10 cellular contexts compared by ENCODE assay signal in the genomic region with DNA sequence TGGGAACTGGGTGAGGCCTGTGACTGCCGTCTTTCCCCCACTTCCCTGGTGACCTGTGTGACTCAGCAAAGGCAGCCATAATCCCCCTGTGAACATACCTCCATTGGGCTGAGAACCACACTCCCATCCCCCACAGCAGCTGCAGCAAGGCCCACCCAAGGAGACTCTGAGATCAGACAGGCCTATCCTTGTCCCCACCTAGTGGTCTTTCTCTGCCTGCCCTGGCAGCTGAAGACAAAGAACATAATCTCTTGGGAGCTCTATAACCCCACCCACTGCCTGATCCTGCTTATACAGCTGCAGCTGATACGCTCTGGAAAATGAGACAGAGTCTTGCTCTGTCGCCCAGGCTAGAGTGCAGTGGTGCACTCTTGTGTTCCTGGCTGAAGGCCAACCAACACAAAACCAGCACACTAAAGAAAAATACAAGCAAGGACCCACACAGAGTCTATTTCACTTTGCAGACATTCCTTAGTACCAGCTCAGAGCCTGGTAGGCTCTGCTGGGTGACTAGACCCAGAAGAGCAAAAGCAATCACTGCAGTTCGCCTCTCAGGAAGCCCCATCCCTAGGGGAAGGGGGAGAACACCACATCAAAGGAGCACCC.
DNase-seq lines count a peak whose midpoint lies in the region; ATAC-seq and TF ChIP-seq lines count a peak whose summit lies in the region.
"Had no signal": no experiment of that assay in that cellular context is flagged by ENCODE, and none has a peak within 500 bp of the region (broad histone marks: within the 10 kb centered on the region; RNA-seq: fewer than 3 reads in every experiment).

No MANE protein-coding gene starts in this region.

- DNase-seq in GM10266 (ENCODE audit: extremely low spot score) (no peak), LHCN-M2 (ENCODE audit: low read depth) (peak; percentile 99), WERI-Rb-1 (peak; percentile 83), myocyte (ENCODE audit: low read depth) (peak; percentile 83), psoas muscle (no peak), GF-D8 (lab: John Stamatoyannopoulos, UW) (no peak), mammary epithelial cell (no peak), T-helper 2 cell (no peak)
- DNase-seq: stimulated activated CD4-positive, alpha-beta T cell treated with anti-CD3 and anti-CD28 coated beads, Interleukin-15, amount 100 ng/mL, for 24 hours had no signal

- no peak overlapping the region for H3K4me2 ChIP-seq in mammary epithelial cell (ENCODE audit: insufficient read depth, low read depth, low read length)

- no peaks in the 10 kb centered on the region for H3K4me1 ChIP-seq in psoas muscle
- no peaks in the 10 kb centered on the region for H3K4me1 ChIP-seq in mammary epithelial cell (ENCODE audit: insufficient read depth, low read length)
- H3K4me1 ChIP-seq: esophagus muscularis mucosa had no signal

- ATAC-seq in psoas muscle, result no peak

- in situ Hi-C loops in mammary epithelial cell (cut with MboI; ENCODE audit: low sequenced_read_pairs in 2 of 2), result no loop called here

- no peaks in the 10 kb centered on the region for H4K20me1 ChIP-seq in mammary epithelial cell (ENCODE audit: insufficient read depth, low read length)

- no TSS peak for BruUV-seq in mammary epithelial cell (replicated peaks; lab: Mats Ljungman, UMichigan)

- intact Hi-C loops in psoas muscle (cut with DNase I) (no loop called here), mammary epithelial cell (cut with micrococcal nuclease) (no loop called here)

- CTCF ChIA-PET in mammary epithelial cell (lab: Charles Lee; ENCODE audit: low non-redundant PET), result no interaction called here

- H2AFZ ChIP-seq in mammary epithelial cell (ENCODE audit: low read depth, low read length), result no peak overlapping the region

- H3K79me2 ChIP-seq in mammary epithelial cell (ENCODE audit: insufficient read depth, low read length), result no peaks in the 10 kb centered on the region

- H3K4me3 ChIP-seq in WERI-Rb-1 (ENCODE audit: low read depth, low read length), result no peak overlapping the region
- H3K4me3 ChIP-seq in psoas muscle, result no peak overlapping the region
- no peak overlapping the region for H3K4me3 ChIP-seq in mammary epithelial cell (replicated peaks in 1 of 3; ENCODE audit: insufficient read depth in 1 of 3, low read depth in 2 of 3, low read length in 3 of 3)
- H3K4me3 ChIP-seq: esophagus muscularis mucosa had no signal

- H3K36me3 ChIP-seq in WERI-Rb-1, result no peaks in the 10 kb centered on the region
- no peaks in the 10 kb centered on the region for H3K36me3 ChIP-seq in psoas muscle (ENCODE audit: insufficient read depth in 1 of 2, low read depth in 1 of 2)
- no peaks in the 10 kb centered on the region for H3K36me3 ChIP-seq in mammary epithelial cell (ENCODE audit: insufficient read depth, low read length)
- H3K36me3 ChIP-seq: esophagus muscularis mucosa had no signal

- H3K9ac ChIP-seq in mammary epithelial cell (ENCODE audit: insufficient read depth, low read length), result no peak overlapping the region

- H3K27me3 ChIP-seq in WERI-Rb-1 (ENCODE audit: insufficient read depth, low read depth, severe bottlenecking), result no peaks in the 10 kb centered on the region
- H3K27me3 ChIP-seq in psoas muscle (ENCODE audit: insufficient read depth in 3 of 3, low read length in 2 of 3), result no peaks in the 10 kb centered on the region
- no peaks in the 10 kb centered on the region for H3K27me3 ChIP-seq in mammary epithelial cell (ENCODE audit: insufficient read depth, low read length)
- H3K27me3 ChIP-seq: esophagus muscularis mucosa had no signal

- dilution Hi-C loops in mammary epithelial cell (cut with HindIII; ENCODE audit: low sequenced_read_pairs), result no loop called here

- 21 to 29% (median 25%) methylated on average over 4 of the region's 4 CpGs for whole genome bisulfite sequencing in psoas muscle, 3 donors
- WGBS in mammary epithelial cell (ENCODE audit: low coverage, missing lambda C conversion rate), result 55% methylated on average over 2 of the region's 4 CpGs

- peak; percentile 14 for TF ChIP-seq CTCF in GM10266 (IDR thresholded peaks at IDR 0.05; ENCODE audit: control insufficient read depth, insufficient read depth, low read depth, missing control alignments)
- TF ChIP-seq CTCF in WERI-Rb-1 (IDR thresholded peaks at IDR 0.05; ENCODE audit: low read depth, low read length), result peak; percentile 60
- TF ChIP-seq CTCF in psoas muscle (IDR thresholded peaks at IDR 0.05), result no peak
- TF ChIP-seq CTCF in mammary epithelial cell (conservative IDR thresholded peaks at IDR 0.05 in 1 of 2, IDR thresholded peaks at IDR 0.05 in 1 of 2; ENCODE audit: extremely low read depth in 1 of 2, insufficient read depth in 1 of 2, low read depth in 1 of 2, low read length in 2 of 2), result no peak

- peaks cover 2% of the 10 kb centered on the region for H3K9me3 ChIP-seq in WERI-Rb-1 (ENCODE audit: severe bottlenecking)
- no peaks in the 10 kb centered on the region for H3K9me3 ChIP-seq in psoas muscle
- H3K9me3 ChIP-seq in mammary epithelial cell (replicated peaks; ENCODE audit: insufficient read depth, low read length), result no peaks in the 10 kb centered on the region

- peak overlapping the region; percentile 35 for H3K27ac ChIP-seq in WERI-Rb-1
- no peak overlapping the region for H3K27ac ChIP-seq in psoas muscle
- H3K27ac ChIP-seq in mammary epithelial cell (ENCODE audit: insufficient read depth, low read depth, low read length), result no peak overlapping the region
- H3K27ac ChIP-seq: esophagus muscularis mucosa had no signal

Comparison
In these comparisons a context has a peak if more than half of its experiments do, and no peak if none do; other contexts are left out.
1. DNase-seq: peak in LHCN-M2 (single experiment), WERI-Rb-1 (single experiment) and myocyte (single experiment); none in GM10266 (single experiment), psoas muscle (0 of 2), GF-D8 (single experiment), mammary epithelial cell (single experiment) and T-helper 2 cell (0 of 5).
2. CTCF ChIP-seq: peak in GM10266 (single experiment) and WERI-Rb-1 (single experiment); none in psoas muscle (single experiment) and mammary epithelial cell (0 of 2).